8 cellular contexts compared by ENCODE assay signal in the genomic region with DNA sequence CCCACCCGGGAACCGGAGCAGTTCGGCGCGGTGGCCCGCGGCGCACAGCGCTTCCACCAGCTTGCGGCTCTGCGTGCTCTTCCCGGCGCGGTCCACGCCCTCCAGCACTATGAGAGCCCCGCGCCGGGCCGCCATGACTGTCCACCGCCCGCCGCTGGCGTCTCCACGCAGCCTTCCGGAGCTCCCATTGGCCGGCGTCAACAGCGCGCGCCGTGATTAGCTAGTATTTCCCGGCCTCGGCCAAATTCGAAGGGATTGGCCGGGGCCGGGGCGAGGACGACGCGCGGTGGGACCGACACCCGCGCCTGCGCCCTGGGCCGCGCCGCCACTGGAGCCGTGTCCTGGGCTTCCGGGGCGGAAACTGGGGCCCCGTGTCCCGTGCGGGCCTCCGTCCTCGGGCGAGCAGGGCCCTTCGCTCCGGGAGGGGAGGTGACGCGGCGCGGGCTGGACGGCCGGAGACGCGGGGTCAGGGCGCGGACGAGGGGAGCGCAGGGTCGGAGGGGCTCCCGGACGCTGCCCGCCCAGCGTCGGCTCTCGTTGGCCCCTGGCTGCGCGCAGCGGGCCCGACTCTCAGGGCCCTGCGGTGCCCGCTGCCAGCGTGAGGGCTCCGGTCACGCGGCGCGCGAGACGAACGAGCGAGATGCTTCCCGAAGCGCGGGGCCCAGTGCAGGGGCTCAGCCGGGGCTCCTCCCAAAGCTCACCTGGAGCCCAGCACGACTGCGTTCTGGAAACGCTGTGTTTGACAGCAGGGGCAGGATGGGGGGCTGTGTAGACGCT. TPM values are rescaled to one million over a fixed set of nuclear protein-coding genes. Genes with fewer than 3 reads are reported as not detected.
DNase-seq lines count a peak whose midpoint lies in the region; ATAC-seq and TF ChIP-seq lines count a peak whose summit lies in the region.

A gene with protein sequence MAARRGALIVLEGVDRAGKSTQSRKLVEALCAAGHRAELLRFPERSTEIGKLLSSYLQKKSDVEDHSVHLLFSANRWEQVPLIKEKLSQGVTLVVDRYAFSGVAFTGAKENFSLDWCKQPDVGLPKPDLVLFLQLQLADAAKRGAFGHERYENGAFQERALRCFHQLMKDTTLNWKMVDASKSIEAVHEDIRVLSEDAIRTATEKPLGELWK (minus strand): TSS at position 167 of the 777 bp plus-strand sequence. CDS start 32 bp downstream, at position 135.

- TF ChIP-seq CTCF in activated B cell treated with CpG ODN at 0.5 μM for 24 hours (IDR thresholded peaks at IDR 0.05) = no peak
- no peak for TF ChIP-seq CTCF in cardiac fibroblast (IDR thresholded peaks at IDR 0.05; ENCODE audit: low read depth, low read length)
- peak in 2 of 11 experiments; percentile 13 to 32 for TF ChIP-seq CTCF in spleen (IDR thresholded peaks at IDR 0.05 in 8 of 11, conservative IDR thresholded peaks at IDR 0.05 in 3 of 11)

- in situ Hi-C loops in GM18951 (cut with MboI; ENCODE audit: low sequenced_read_pairs, unreplicated experiment) = no loop called here

- H3K27me3 ChIP-seq in spleen (replicated peaks in 1 of 7) = no peaks in the 10 kb centered on the region

- H3K27me3 Mint-ChIP-seq in activated B cell treated with CpG ODN at 0.5 μM for 24 hours (no peaks in the 10 kb centered on the region), immature natural killer cell (ENCODE audit: low read depth in 3 of 3) (peaks cover 3 to 13% (median 3%) of the 10 kb centered on the region in 3 donors)

- WGBS in spleen, 5 donors = 0 to 1% (median 0%) methylated on average over 37 to 102 of the region's 102 CpGs

- H3K9me3 Mint-ChIP-seq in activated B cell treated with CpG ODN at 0.5 μM for 24 hours (no peaks in the 10 kb centered on the region), immature natural killer cell (no peaks in the 10 kb centered on the region)

- intact Hi-C loops in activated B cell treated with CpG ODN at 0.5 μM for 24 hours (cut with micrococcal nuclease) = loop anchor here (1.0 to 5.0 kb wide), 6 partner anchors 15 to 330 kb away; a partner anchor contains a TSS
- intact Hi-C loops in spleen (cut with DNase I; ENCODE audit: low total_unique reads) = no loop called here

- CTCF ChIA-PET in activated B cell treated with CpG ODN at 0.5 μM for 24 hours (lab: Charles Lee) = interaction anchor here (1.0 to 1.2 kb wide), 2 partner anchors 15 to 192 kb away, joined by 3 to 12 read pairs; a partner anchor contains a TSS

- POLR2A ChIA-PET in activated B cell treated with CpG ODN at 0.5 μM for 24 hours (lab: Charles Lee) = interaction anchor here (0.5 to 3.5 kb wide), 15 partner anchors 13 to 371 kb away, joined by 3 to 117 read pairs (median 4); a partner anchor contains a TSS

- H3K4me3 Mint-ChIP-seq in activated B cell treated with CpG ODN at 0.5 μM for 24 hours (peak within 1 kb of the TSS; percentile 80), immature natural killer cell (peak within 1 kb of the TSS; percentile 88 to 95 (median 91))

- peaks cover 28% of the 10 kb centered on the region for H3K4me1 Mint-ChIP-seq in activated B cell treated with CpG ODN at 0.5 μM for 24 hours
- peaks cover 32 to 34% of the 10 kb centered on the region in 2 donors for H3K4me1 Mint-ChIP-seq in immature natural killer cell

- H3K4me3 ChIP-seq in cardiac fibroblast (replicated peaks in 1 of 2; ENCODE audit: low read depth in 2 of 2, low read length in 2 of 2) (peak within 1 kb of the TSS; percentile 92 to 96), spleen (peak within 1 kb of the TSS; percentile 81 to 100 (median 96))

- DNase-seq in AG08395 (ENCODE audit: low spot score) = peak; percentile 99
- DNase-seq in NCI-H345 (lab: John Stamatoyannopoulos, UW) = peak; percentile 97
- DNase-seq in activated B cell treated with CpG ODN at 0.5 μM for 24 hours = peak; percentile 99
- peak; percentile 95 to 97 for DNase-seq in cardiac fibroblast (ENCODE audit: low read depth in 2 of 2)
- DNase-seq in immature natural killer cell = peak; percentile 97 to 98 (median 97)
- peak; percentile 99 for DNase-seq in spleen

- peak within 1 kb of the TSS; percentile 87 for H3K27ac Mint-ChIP-seq in activated B cell treated with CpG ODN at 0.5 μM for 24 hours
- peak within 1 kb of the TSS; percentile 77 to 94 (median 90) for H3K27ac Mint-ChIP-seq in immature natural killer cell

- peaks cover 0 to 59% (median 31%) of the 10 kb centered on the region in 6 donors for H3K36me3 ChIP-seq in spleen

- TF ChIP-seq POLR2A in GM18951 (IDR thresholded peaks at IDR 0.05; ENCODE audit: extremely low read depth, insufficient read depth, insufficient read length) (peak; percentile 94), spleen (IDR thresholded peaks at IDR 0.05) (peak; percentile 24 to 57 (median 38))

- H3K9me3 ChIP-seq in spleen = no peaks in the 10 kb centered on the region

- H3K36me3 Mint-ChIP-seq in activated B cell treated with CpG ODN at 0.5 μM for 24 hours (ENCODE audit: low read depth) (peaks cover 29% of the 10 kb centered on the region), immature natural killer cell (peaks cover 0 to 6% (median 0%) of the 10 kb centered on the region in 3 donors)

- ATAC-seq in HG03175 (IDR thresholded peaks at IDR 0.05; ENCODE audit: unreplicated experiment) (peak; percentile 94), activated B cell treated with CpG ODN at 0.5 μM for 24 hours (ENCODE audit: low read depth) (peak; percentile 95)

- H3K4me1 ChIP-seq in spleen = peaks cover 11 to 59% (median 35%) of the 10 kb centered on the region in 6 donors

- peak within 1 kb of the TSS; percentile 92 to 96 (median 94) for H3K27ac ChIP-seq in spleen

RNA-seq across cellular contexts. Expression of the gene that starts here (rescaled TPM):
- total RNA-seq in activated B cell treated with CpG ODN at 0.5 μM for 24 hours = 29.2 and 34.7 TPM in 2 replicates
- polyA plus RNA-seq in immature natural killer cell = 10 to 100 TPM; 43.8 to 60.3 (median 51.0) TPM
- total RNA-seq in spleen = 10 to 100 TPM; 14.0 to 27.9 (median 18.1) TPM
- polyA plus RNA-seq in spleen = 10 to 100 TPM; 19.3 to 38.9 (median 31.6) TPM

Comparison
In these comparisons a context has a peak if more than half of its experiments do, and no peak if none do; other contexts are left out.
1. Peak in every context shown above with its lines: DNase-seq, ATAC-seq, H3K4me3 ChIP-seq and H3K27ac ChIP-seq.